ENCODE assay signal across 18 cellular contexts in the genomic region with DNA sequence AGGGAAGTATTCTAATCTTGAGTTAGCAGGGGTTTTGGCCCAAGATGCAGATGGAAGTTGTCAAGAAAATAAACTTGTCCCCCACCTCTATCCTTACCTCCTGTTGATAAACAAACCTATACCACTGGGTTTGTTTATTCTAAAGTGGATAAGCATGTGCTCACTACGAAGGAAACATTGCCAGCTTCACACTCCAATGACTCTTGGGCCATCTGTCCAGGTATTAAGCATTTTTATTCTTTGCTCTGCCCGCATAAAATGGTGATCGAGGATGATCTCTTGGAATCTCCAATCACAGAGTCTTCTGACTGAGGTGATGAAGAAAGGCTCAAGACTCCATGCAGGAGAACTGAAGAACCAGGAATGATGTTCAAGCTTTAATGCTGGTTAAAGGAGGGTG.
"Had no signal": no experiment of that assay in that cellular context is flagged by ENCODE, and none has a peak within 500 bp of the region (broad histone marks: within the 10 kb centered on the region; RNA-seq: fewer than 3 reads in every experiment).

No MANE protein-coding gene starts in this region.

- DNase-seq: effector CD4-positive, alpha-beta T cell; foreskin fibroblast; gastrocnemius medialis; head of caudate nucleus; left ventricle myocardium superior; lower lobe of right lung; naive thymus-derived CD8-positive, alpha-beta T cell; nephron progenitor cell; nucleus accumbens; stimulated activated CD4-positive, alpha-beta T cell treated with anti-CD3 and anti-CD28 coated beads, Interleukin-12 subunit alpha, Interleukin-12 subunit beta, amount 100 ng/mL, for 4 hours; stimulated activated CD4-positive, alpha-beta T cell treated with anti-CD3 and anti-CD28 coated beads, Interleukin-1b, Interleukin-23, amount 100 ng/mL, for 48 hours; stimulated activated CD4-positive, alpha-beta T cell treated with anti-CD3 and anti-CD28 coated beads, Interleukin-4, amount 100 ng/mL, for 1 hour; stimulated activated CD8-positive, alpha-beta memory T cell treated with anti-CD3 and anti-CD28 coated beads, Interleukin-4, amount 100 ng/mL, for 48 hours; stimulated activated naive CD4-positive, alpha-beta T cell; stimulated activated naive CD8-positive, alpha-beta T cell treated with anti-CD3 and anti-CD28 coated beads, Interleukin-15, amount 100 ng/mL, for 72 hours; transverse colon had no signal

- ATAC-seq: esophagus mucosa; gastrocnemius medialis; left ventricle myocardium superior; lower lobe of right lung; naive thymus-derived CD8-positive, alpha-beta T cell; sciatic nerve; stimulated activated naive CD8-positive, alpha-beta T cell treated with anti-CD3 and anti-CD28 coated beads, Interleukin-15, amount 100 ng/mL, for 72 hours had no signal
